Comparison of ENCODE assay signal across 8 cellular contexts in the genomic region with DNA sequence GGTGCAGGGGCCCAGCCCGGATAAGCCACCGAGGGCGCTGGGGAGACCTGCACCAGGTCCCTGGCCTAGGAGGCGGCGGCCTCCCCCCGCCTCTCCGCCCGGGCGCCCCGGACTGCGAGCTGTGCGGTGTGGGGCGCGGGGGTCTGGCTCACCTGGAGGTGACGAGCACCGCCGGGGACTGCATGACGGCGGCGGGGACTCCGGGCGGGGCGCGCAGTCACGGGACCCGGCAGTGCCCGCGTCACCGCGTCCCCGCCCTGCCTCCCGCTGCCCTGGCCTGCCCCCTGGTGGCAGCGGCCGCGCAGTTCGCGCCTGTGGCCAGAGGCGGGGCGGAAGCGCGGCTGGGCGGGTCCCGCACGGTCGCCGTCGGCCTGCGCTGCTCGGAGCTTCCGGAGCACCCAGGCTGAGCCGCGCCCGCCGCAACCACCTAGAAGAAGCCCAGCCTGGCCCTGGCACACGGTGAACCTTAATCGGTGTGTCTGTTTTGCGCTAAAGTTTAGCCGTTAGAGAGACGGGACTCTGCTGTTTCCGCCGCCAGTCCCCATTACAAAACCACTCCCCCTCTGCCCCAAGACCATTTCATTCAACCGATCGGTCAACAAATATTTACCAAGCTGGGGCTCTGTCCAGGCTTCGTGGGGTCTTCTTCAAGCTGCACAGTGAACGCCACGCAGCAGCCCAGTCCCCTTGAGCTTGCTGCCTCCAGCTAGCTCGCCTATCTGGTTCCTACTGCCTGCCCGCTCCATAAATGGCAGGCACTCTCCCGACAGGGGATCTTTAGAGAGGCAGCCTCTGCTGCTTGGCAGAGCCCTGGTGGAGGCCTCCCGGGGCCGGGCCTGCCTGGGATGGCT. TPM values are rescaled to one million over a fixed set of nuclear protein-coding genes. Genes with fewer than 3 reads are reported as not detected.
DNase-seq lines count a peak whose midpoint lies in the region; TF ChIP-seq lines count a peak whose summit lies in the region.

TSS of gene HS1BP3 (minus strand) at position 219 of the 851 bp plus-strand sequence. CDS start at position 184, 35 bp downstream.

- H3K4me2 ChIP-seq in OCI-LY7 (ENCODE audit: low read length): peak within 1 kb of the TSS; percentile 84

- H3K4me3 ChIP-seq in OCI-LY7 (ENCODE audit: low read depth, low read length, poor library complexity, severe bottlenecking) (peak within 1 kb of the TSS; percentile 77), muscle layer of colon (ENCODE audit: low read depth in 1 of 2, low read length in 2 of 2) (peak within 1 kb of the TSS; percentile 95 to 99)

- no peaks in the 10 kb centered on the region for H3K9me2 ChIP-seq in OCI-LY7 (ENCODE audit: insufficient read depth, low read length)

- intact Hi-C loops in OCI-LY7 (cut with micrococcal nuclease; ENCODE audit: unreplicated experiment): no loop called here

- peak within 1 kb of the TSS; percentile 26 for H3K27ac ChIP-seq in OCI-LY7 (ENCODE audit: low read depth, low read length, poor library complexity, severe bottlenecking)
- peak within 1 kb of the TSS; percentile 98 for H3K27ac ChIP-seq in muscle layer of colon (ENCODE audit: low read depth, low read length)

- H3K79me2 ChIP-seq in OCI-LY7 (ENCODE audit: insufficient read depth, low read depth, low read length): no peaks in the 10 kb centered on the region

- H3K27me3 ChIP-seq in muscle layer of colon (ENCODE audit: control insufficient read depth in 1 of 2, insufficient read depth in 2 of 2, low read length in 2 of 2): no peaks in the 10 kb centered on the region

- BruUV-seq in OCI-LY7 (replicated peaks; lab: Mats Ljungman, UMichigan): no TSS peak

- H3K4me1 ChIP-seq in OCI-LY7 (ENCODE audit: insufficient read depth, low read length, poor library complexity, severe bottlenecking) (peaks cover 15% of the 10 kb centered on the region), muscle layer of colon (ENCODE audit: insufficient read depth, low read length) (peaks cover 41% of the 10 kb centered on the region)

- H2AFZ ChIP-seq in OCI-LY7 (ENCODE audit: low read length): peak within 1 kb of the TSS; percentile 99

- POLR2A ChIA-PET in OCI-LY7 (lab: Charles Lee): interaction anchor here (0.6 to 3.6 kb wide), 10 partner anchors 25 to 597 kb away, joined by 3 to 24 read pairs (median 3); partner anchors contain the start of gene LDAH

- H3K9me3 ChIP-seq in OCI-LY7 (ENCODE audit: low read length) (no peaks in the 10 kb centered on the region), muscle layer of colon (ENCODE audit: low read length) (no peaks in the 10 kb centered on the region)

- DNase-seq in D341Med (ENCODE audit: low spot score) (peak; percentile 97), GM20000 (ENCODE audit: low spot score) (peak; percentile 99), HT1080 (ENCODE audit: low read depth) (peak; percentile 81), OCI-LY7 (ENCODE audit: low spot score) (peak; percentile 88), activated T-cell treated with anti-CD3 and anti-CD28 coated beads for 48 hours (ENCODE audit: low read depth) (peak; percentile 92), erythroblast (lab: John Stamatoyannopoulos, UW) (peak; percentile 90 to 96)
- DNase-seq in stimulated activated CD8-positive, alpha-beta memory T cell treated with anti-CD3 and anti-CD28 coated beads, Interleukin-7, amount 100 ng/mL, for 4 hours (ENCODE audit: low read depth in 2 of 2): peak; percentile 63 to 82

- H3K36me3 ChIP-seq in OCI-LY7 (ENCODE audit: insufficient read depth, low read length) (no peaks in the 10 kb centered on the region), muscle layer of colon (ENCODE audit: insufficient read depth, low read length) (peaks cover 11% of the 10 kb centered on the region)

- peak; percentile 99 for TF ChIP-seq CTCF in GM20000 (IDR thresholded peaks at IDR 0.05; ENCODE audit: extremely low read depth, missing control alignments)
- TF ChIP-seq CTCF in OCI-LY7 (conservative IDR thresholded peaks at IDR 0.05; ENCODE audit: low read length): peak; percentile 76

- CTCF ChIA-PET in OCI-LY7 (lab: Charles Lee; ENCODE audit: unreplicated experiment): interaction anchor here (0.8 to 1.8 kb wide), 7 partner anchors 9 to 52 kb away, joined by 3 to 12 read pairs (median 4); no protein-coding TSS in a partner anchor

- no peaks in the 10 kb centered on the region for H4K20me1 ChIP-seq in OCI-LY7 (ENCODE audit: insufficient read depth, low read length)

- peak; percentile 79 for TF ChIP-seq POLR2A in erythroblast (IDR thresholded peaks at IDR 0.05; ENCODE audit: low read length)

- H3K9ac ChIP-seq in muscle layer of colon (ENCODE audit: low read length): peak within 1 kb of the TSS; percentile 89

RNA-seq across cellular contexts. Expression of gene HS1BP3, which starts in this region (rescaled TPM):
- total RNA-seq in HT1080 (2014; rRNA removed; shearing (Covaris generic)): 18.4 and 21.9 TPM in 2 replicates
- polyA plus RNA-seq in HT1080 (2015; cell fraction: cytosol; rRNA removed): 17.5 and 18.9 TPM in 2 replicates
- 23.3 and 24.1 TPM in 2 replicates for polyA plus RNA-seq in HT1080 (2015; cell fraction: nucleus; rRNA removed)
- total RNA-seq in OCI-LY7 (2014; rRNA removed; shearing (Covaris generic)): 9.5 and 10.6 TPM in 2 replicates
- 15.0 and 15.2 TPM in 2 replicates for total RNA-seq in OCI-LY7 (2022)

Comparison
In these comparisons a context has a peak if more than half of its experiments do, and no peak if none do; other contexts are left out.
1. Peak in every context shown above with its lines: DNase-seq, H3K4me3 ChIP-seq and H3K27ac ChIP-seq.